Comparison of ENCODE assay signal across 1 cellular context in the genomic region with DNA sequence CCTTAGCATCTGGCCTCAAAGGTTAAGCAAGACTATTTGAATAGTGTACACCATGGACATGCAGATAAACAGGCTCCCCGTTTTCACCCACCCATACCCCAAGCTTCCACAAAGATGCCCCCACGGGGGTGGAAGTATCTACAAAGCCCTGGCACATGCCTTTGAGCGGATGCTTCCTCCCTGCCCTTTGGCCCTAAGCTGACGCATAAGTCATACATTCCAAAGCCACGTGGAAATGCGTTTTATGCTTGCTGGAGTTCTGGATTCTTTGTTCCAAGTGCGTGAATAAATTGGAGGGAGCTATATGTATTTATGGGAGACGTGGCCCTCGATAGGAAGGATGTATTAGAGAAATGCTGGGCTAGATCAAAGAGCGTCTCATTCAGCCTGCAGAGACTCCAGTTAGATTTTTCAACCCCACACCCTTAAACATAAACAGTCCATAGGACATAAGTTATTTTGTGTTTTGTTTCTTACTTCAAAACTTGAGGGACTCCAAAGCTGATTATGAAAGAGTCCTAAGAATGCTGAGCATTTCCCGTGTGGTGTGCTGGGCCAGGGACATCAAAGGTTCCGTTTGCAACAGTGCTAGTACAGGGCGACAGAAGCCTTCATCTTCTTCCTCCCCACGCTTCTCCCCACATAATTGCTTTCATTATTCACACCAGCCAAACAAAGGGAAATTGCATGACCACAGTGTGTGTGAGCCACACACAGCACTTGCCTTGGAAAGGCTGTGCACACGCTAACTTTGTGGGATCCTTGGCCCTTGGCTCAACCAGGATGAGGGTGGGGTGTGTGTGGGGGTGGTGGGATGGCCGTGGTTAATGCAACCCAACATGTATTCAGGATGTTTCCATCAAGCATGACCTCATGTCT.
TF ChIP-seq lines count a peak whose summit lies in the region.

No MANE protein-coding gene starts in this region.

TF ChIP-seq in HepG2, 621 proteins besides CTCF, POLR2A, EP300 and RAD21 (continued from another document and continues in another):
- TF ChIP-seq, protein P1, sequence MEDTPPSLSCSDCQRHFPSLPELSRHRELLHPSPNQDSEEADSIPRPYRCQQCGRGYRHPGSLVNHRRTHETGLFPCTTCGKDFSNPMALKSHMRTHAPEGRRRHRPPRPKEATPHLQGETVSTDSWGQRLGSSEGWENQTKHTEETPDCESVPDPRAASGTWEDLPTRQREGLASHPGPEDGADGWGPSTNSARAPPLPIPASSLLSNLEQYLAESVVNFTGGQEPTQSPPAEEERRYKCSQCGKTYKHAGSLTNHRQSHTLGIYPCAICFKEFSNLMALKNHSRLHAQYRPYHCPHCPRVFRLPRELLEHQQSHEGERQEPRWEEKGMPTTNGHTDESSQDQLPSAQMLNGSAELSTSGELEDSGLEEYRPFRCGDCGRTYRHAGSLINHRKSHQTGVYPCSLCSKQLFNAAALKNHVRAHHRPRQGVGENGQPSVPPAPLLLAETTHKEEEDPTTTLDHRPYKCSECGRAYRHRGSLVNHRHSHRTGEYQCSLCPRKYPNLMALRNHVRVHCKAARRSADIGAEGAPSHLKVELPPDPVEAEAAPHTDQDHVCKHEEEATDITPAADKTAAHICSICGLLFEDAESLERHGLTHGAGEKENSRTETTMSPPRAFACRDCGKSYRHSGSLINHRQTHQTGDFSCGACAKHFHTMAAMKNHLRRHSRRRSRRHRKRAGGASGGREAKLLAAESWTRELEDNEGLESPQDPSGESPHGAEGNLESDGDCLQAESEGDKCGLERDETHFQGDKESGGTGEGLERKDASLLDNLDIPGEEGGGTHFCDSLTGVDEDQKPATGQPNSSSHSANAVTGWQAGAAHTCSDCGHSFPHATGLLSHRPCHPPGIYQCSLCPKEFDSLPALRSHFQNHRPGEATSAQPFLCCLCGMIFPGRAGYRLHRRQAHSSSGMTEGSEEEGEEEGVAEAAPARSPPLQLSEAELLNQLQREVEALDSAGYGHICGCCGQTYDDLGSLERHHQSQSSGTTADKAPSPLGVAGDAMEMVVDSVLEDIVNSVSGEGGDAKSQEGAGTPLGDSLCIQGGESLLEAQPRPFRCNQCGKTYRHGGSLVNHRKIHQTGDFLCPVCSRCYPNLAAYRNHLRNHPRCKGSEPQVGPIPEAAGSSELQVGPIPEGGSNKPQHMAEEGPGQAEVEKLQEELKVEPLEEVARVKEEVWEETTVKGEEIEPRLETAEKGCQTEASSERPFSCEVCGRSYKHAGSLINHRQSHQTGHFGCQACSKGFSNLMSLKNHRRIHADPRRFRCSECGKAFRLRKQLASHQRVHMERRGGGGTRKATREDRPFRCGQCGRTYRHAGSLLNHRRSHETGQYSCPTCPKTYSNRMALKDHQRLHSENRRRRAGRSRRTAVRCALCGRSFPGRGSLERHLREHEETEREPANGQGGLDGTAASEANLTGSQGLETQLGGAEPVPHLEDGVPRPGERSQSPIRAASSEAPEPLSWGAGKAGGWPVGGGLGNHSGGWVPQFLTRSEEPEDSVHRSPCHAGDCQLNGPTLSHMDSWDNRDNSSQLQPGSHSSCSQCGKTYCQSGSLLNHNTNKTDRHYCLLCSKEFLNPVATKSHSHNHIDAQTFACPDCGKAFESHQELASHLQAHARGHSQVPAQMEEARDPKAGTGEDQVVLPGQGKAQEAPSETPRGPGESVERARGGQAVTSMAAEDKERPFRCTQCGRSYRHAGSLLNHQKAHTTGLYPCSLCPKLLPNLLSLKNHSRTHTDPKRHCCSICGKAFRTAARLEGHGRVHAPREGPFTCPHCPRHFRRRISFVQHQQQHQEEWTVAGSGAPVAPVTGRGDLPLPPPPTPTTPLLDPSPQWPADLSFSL (CRISPR knock-in tag; IDR thresholded peaks at IDR 0.05): peak; percentile 90
- TF ChIP-seq MIXL1 (CRISPR knock-in tag; IDR thresholded peaks at IDR 0.05) (peak; percentile 82), IKZF4 (CRISPR knock-in tag; IDR thresholded peaks at IDR 0.05; ENCODE audit: borderline replicate concordance, low read depth, not compliant biosample characterization) (no peak), ARNT (IDR thresholded peaks at IDR 0.05) (no peak), KAT7 (CRISPR knock-in tag; IDR thresholded peaks at IDR 0.05; ENCODE audit: borderline replicate concordance) (peak; percentile 24; the same call in 1 of the 2 replicates), CREM (IDR thresholded peaks at IDR 0.05) (peak; percentile 91), CREM (CRISPR knock-in tag; IDR thresholded peaks at IDR 0.05) (no peak), ZNF737 (CRISPR knock-in tag; IDR thresholded peaks at IDR 0.05; ENCODE audit: borderline replicate concordance) (no peak; the same call in 1 of the 2 replicates), FOXK1 (CRISPR knock-in tag; IDR thresholded peaks at IDR 0.05; ENCODE audit: borderline replicate concordance, low read depth) (peak; percentile 71; the same call in 1 of the 2 replicates), ZNF567 (CRISPR knock-in tag; IDR thresholded peaks at IDR 0.05; ENCODE audit: borderline replicate concordance) (peak; percentile 59; the same call in 1 of the 2 replicates), DMAP1 (CRISPR knock-in tag; IDR thresholded peaks at IDR 0.05) (peak; percentile 97), ELF1 (CRISPR knock-in tag; IDR thresholded peaks at IDR 0.05) (peak; percentile 67), ZIK1 (CRISPR knock-in tag; IDR thresholded peaks at IDR 0.05; ENCODE audit: borderline replicate concordance, low read depth) (no peak), MEIS1 (CRISPR knock-in tag; IDR thresholded peaks at IDR 0.05; ENCODE audit: borderline replicate concordance) (peak; percentile 25), ZKSCAN8 (CRISPR knock-in tag; IDR thresholded peaks at IDR 0.05; ENCODE audit: borderline replicate concordance) (peak; percentile 77), TEAD3 (CRISPR knock-in tag; optimal IDR thresholded peaks at IDR 0.05; ENCODE audit: borderline replicate concordance) (peak; percentile 93)
- TF ChIP-seq, protein P2, sequence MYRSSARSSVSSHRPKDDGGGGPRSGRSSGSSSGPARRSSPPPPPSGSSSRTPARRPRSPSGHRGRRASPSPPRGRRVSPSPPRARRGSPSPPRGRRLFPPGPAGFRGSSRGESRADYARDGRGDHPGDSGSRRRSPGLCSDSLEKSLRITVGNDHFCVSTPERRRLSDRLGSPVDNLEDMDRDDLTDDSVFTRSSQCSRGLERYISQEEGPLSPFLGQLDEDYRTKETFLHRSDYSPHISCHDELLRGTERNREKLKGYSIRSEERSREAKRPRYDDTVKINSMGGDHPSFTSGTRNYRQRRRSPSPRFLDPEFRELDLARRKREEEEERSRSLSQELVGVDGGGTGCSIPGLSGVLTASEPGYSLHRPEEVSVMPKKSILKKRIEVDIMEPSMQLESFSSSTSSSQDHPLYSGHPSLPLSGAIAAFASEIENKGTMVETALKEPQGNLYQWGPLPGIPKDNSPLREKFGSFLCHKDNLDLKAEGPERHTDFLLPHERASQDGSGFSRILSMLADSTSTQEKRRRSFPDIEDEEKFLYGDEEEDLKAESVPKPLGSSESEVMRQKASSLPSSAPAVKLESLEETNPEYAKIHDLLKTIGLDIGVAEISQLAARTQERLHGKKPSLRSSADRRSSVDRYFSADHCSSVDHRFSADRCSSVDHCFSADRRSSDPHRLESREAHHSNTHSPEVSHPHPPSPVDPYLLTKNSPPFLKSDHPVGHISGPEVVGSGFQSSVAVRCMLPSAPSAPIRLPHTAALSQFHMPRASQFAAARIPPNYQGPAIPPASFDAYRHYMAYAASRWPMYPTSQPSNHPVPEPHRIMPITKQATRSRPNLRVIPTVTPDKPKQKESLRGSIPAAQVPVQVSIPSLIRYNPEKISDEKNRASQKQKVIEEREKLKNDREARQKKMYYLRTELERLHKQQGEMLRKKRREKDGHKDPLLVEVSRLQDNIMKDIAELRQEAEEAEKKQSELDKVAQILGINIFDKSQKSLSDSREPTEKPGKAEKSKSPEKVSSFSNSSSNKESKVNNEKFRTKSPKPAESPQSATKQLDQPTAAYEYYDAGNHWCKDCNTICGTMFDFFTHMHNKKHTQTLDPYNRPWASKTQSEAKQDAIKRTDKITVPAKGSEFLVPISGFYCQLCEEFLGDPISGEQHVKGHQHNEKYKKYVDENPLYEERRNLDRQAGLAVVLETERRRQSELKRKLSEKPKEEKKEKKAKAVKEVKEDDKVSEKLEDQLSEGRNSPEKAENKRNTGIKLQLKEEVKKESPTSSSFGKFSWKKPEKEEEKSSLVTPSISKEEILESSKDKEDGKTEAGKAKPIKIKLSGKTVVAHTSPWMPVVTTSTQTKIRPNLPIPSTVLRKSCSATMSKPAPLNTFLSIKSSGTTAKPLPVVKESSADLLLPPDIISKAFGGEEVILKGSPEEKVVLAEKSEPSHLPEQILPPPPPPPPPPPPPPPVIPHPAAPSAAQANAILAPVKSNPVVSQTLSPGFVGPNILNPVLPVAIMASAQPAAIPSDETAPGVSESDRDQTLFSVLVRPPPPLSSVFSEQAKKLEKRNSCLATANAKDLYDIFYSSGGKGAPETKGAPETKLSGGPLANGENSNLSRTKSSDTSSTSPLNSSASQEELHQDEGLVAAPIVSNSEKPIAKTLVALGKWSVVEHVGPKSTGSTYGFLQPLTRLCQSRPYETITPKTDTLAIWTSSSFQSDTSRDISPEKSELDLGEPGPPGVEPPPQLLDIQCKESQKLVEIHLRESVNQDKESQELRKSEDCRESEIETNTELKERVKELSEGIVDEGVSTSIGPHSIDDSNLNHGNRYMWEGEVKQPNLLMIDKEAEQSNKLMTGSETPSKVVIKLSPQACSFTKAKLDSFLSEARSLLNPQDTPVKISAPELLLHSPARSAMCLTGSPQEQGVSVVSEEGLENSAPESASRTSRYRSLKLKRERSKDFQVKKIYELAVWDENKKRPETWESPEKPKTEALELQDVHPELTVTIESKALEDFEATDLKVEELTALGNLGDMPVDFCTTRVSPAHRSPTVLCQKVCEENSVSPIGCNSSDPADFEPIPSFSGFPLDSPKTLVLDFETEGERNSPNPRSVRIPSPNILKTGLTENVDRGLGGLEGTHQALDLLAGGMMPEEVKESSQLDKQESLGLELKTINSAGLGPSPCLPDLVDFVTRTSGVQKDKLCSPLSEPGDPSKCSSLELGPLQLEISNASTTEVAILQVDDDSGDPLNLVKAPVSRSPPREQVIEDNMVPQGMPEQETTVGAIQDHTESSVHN (CRISPR knock-in tag; IDR thresholded peaks at IDR 0.05): peak; percentile 10; the same call in 1 of the 2 replicates
- TF ChIP-seq, protein P3, sequence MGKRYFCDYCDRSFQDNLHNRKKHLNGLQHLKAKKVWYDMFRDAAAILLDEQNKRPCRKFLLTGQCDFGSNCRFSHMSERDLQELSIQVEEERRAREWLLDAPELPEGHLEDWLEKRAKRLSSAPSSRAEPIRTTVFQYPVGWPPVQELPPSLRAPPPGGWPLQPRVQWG (CRISPR knock-in tag; IDR thresholded peaks at IDR 0.05; ENCODE audit: borderline replicate concordance, low read depth): no peak
- TF ChIP-seq, protein P4, sequence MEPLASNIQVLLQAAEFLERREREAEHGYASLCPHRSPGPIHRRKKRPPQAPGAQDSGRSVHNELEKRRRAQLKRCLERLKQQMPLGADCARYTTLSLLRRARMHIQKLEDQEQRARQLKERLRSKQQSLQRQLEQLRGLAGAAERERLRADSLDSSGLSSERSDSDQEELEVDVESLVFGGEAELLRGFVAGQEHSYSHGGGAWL (CRISPR knock-in tag; IDR thresholded peaks at IDR 0.05): no peak; the same call in 1 of the 2 replicates
- TF ChIP-seq, protein P5, sequence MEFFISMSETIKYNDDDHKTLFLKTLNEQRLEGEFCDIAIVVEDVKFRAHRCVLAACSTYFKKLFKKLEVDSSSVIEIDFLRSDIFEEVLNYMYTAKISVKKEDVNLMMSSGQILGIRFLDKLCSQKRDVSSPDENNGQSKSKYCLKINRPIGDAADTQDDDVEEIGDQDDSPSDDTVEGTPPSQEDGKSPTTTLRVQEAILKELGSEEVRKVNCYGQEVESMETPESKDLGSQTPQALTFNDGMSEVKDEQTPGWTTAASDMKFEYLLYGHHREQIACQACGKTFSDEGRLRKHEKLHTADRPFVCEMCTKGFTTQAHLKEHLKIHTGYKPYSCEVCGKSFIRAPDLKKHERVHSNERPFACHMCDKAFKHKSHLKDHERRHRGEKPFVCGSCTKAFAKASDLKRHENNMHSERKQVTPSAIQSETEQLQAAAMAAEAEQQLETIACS (CRISPR knock-in tag; IDR thresholded peaks at IDR 0.05): no peak
- TF ChIP-seq, protein P6, sequence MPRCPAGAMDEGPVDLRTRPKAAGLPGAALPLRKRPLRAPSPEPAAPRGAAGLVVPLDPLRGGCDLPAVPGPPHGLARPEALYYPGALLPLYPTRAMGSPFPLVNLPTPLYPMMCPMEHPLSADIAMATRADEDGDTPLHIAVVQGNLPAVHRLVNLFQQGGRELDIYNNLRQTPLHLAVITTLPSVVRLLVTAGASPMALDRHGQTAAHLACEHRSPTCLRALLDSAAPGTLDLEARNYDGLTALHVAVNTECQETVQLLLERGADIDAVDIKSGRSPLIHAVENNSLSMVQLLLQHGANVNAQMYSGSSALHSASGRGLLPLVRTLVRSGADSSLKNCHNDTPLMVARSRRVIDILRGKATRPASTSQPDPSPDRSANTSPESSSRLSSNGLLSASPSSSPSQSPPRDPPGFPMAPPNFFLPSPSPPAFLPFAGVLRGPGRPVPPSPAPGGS (CRISPR knock-in tag; IDR thresholded peaks at IDR 0.05): peak; percentile 72
- TF ChIP-seq, protein P7, sequence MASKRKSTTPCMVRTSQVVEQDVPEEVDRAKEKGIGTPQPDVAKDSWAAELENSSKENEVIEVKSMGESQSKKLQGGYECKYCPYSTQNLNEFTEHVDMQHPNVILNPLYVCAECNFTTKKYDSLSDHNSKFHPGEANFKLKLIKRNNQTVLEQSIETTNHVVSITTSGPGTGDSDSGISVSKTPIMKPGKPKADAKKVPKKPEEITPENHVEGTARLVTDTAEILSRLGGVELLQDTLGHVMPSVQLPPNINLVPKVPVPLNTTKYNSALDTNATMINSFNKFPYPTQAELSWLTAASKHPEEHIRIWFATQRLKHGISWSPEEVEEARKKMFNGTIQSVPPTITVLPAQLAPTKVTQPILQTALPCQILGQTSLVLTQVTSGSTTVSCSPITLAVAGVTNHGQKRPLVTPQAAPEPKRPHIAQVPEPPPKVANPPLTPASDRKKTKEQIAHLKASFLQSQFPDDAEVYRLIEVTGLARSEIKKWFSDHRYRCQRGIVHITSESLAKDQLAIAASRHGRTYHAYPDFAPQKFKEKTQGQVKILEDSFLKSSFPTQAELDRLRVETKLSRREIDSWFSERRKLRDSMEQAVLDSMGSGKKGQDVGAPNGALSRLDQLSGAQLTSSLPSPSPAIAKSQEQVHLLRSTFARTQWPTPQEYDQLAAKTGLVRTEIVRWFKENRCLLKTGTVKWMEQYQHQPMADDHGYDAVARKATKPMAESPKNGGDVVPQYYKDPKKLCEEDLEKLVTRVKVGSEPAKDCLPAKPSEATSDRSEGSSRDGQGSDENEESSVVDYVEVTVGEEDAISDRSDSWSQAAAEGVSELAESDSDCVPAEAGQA (IDR thresholded peaks at IDR 0.05; ENCODE audit: low read depth): peak; percentile 64; the same call in 1 of the 2 replicates
- TF ChIP-seq, protein P7 (CRISPR knock-in tag; IDR thresholded peaks at IDR 0.05; ENCODE audit: borderline replicate concordance): 0 out of 2 replicates have a peak, but pooled peaks have one; percentile 23
